ENCODE assay signal across 16 cellular contexts in genomic region chr3:122964844-122965243, GRCh38.
"Had no signal": no experiment of that assay in that cellular context is flagged by ENCODE, and none has a peak within 500 bp of the region (broad histone marks: within the 10 kb centered on the region; RNA-seq: fewer than 3 reads in every experiment).

No MANE protein-coding gene starts in this region.

- DNase-seq: activated CD4-positive, alpha-beta memory T cell treated with anti-CD3 and anti-CD28 coated beads, Interleukin-2, amount 10 ng/mL, durations not matched to agents 7 days and 5 days; activated CD4-positive, alpha-beta T cell treated with anti-CD3 and anti-CD28 coated beads for 36 hours; activated gamma-delta T cell treated with Interleukin-2 at 50 U/mL for 16 hours; activated T-cell treated with anti-CD3 and anti-CD28 coated beads, Interleukin-2, amount 50 U/mL, for 4 hours; amniotic stem cell; central memory CD4-positive, alpha-beta T cell; colonic mucosa; foreskin fibroblast; glutamatergic neuron; immature natural killer cell; left colon; midbrain; stimulated activated CD4-positive, alpha-beta T cell treated with anti-CD3 and anti-CD28 coated beads, Interleukin-2, amount 100 ng/mL, for 48 hours; stimulated activated naive CD4-positive, alpha-beta T cell; T-helper 17 cell had no signal

- H3K4me1 Mint-ChIP-seq: activated CD4-positive, alpha-beta memory T cell treated with anti-CD3 and anti-CD28 coated beads, Interleukin-2, amount 10 ng/mL, durations not matched to agents 7 days and 5 days; activated CD4-positive, alpha-beta T cell treated with anti-CD3 and anti-CD28 coated beads for 36 hours; immature natural killer cell had no signal

- H3K27ac Mint-ChIP-seq: activated CD4-positive, alpha-beta memory T cell treated with anti-CD3 and anti-CD28 coated beads, Interleukin-2, amount 10 ng/mL, durations not matched to agents 7 days and 5 days; activated CD4-positive, alpha-beta T cell treated with anti-CD3 and anti-CD28 coated beads for 36 hours; activated naive CD8-positive, alpha-beta T cell; immature natural killer cell; T-helper 17 cell had no signal

- H3K36me3 Mint-ChIP-seq: activated naive CD8-positive, alpha-beta T cell; immature natural killer cell had no signal

- ATAC-seq: activated CD4-positive, alpha-beta T cell treated with anti-CD3 and anti-CD28 coated beads for 36 hours; activated T-cell treated with anti-CD3 and anti-CD28 coated beads, Interleukin-2, amount 50 U/mL, for 4 hours; left colon; T-helper 17 cell had no signal

- H3K9me3 Mint-ChIP-seq: activated CD4-positive, alpha-beta memory T cell treated with anti-CD3 and anti-CD28 coated beads, Interleukin-2, amount 10 ng/mL, durations not matched to agents 7 days and 5 days; activated T-cell treated with anti-CD3 and anti-CD28 coated beads, Interleukin-2, amount 50 U/mL, for 4 hours had no signal

- H3K4me3 Mint-ChIP-seq: activated CD4-positive, alpha-beta memory T cell treated with anti-CD3 and anti-CD28 coated beads, Interleukin-2, amount 10 ng/mL, durations not matched to agents 7 days and 5 days; activated CD4-positive, alpha-beta T cell treated with anti-CD3 and anti-CD28 coated beads for 36 hours; activated naive CD8-positive, alpha-beta T cell; activated T-cell treated with anti-CD3 and anti-CD28 coated beads, Interleukin-2, amount 50 U/mL, for 4 hours; immature natural killer cell; T-helper 17 cell had no signal

- H3K27me3 Mint-ChIP-seq: activated CD4-positive, alpha-beta T cell treated with anti-CD3 and anti-CD28 coated beads for 36 hours; activated naive CD8-positive, alpha-beta T cell had no signal
